In the genomic region with DNA sequence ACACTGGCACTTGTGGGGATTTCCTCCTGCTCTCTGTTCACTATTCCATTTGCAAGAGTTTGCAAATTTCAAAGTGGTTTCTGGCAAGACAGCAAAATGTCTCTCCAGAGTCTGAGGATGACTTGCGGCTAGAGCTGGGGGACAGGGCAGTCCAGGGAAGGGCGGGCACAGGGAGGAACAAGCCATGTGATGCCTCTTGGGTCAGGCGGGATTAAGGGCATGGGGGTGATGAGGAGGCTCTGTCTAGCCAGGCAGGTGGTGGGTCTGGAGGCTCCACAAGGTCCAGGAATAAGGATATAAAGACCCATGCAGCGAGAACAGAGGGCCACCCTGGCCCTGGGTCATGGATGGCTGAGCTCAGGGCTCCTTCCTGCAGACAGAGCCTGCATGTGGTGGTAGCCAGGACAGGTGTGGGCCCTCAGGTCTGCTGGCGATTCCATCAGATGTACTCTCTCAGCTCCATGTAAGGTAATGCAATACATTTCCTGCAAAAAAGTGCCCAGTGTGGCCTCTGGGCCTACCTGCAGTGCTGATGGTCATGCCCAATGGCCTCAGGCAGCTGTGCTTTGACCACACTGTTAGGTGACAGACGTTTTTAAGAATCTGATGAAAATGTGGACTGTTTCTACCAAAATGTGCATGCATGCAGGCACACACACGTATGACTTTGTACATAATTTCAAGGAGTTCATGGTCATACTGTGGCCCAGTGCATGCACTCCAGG, we compare ENCODE assay signal across 25 cellular contexts.
"Had no signal": no experiment of that assay in that cellular context is flagged by ENCODE, and none has a peak within 500 bp of the region (broad histone marks: within the 10 kb centered on the region; RNA-seq: fewer than 3 reads in every experiment).

No MANE protein-coding gene starts in this region.

- H3K36me3 ChIP-seq: esophagus squamous epithelium, heart right ventricle, left lung, neutrophil, pancreas, right lobe of liver, suprapubic skin, transverse colon had no signal

- H3K9me3 Mint-ChIP-seq: natural killer cell; stimulated activated naive CD8-positive, alpha-beta T cell treated with anti-CD3 and anti-CD28 coated beads, Interleukin-15, amount 100 ng/mL, for 72 hours had no signal

- H3K4me3 ChIP-seq: coronary artery, esophagus squamous epithelium, heart right ventricle, left lung, pancreas, right lobe of liver, suprapubic skin, transverse colon had no signal

- H3K27ac Mint-ChIP-seq: natural killer cell; progenitor cell of endocrine pancreas; stimulated activated naive CD8-positive, alpha-beta T cell treated with anti-CD3 and anti-CD28 coated beads, Interleukin-15, amount 100 ng/mL, for 72 hours had no signal

- H3K27me3 ChIP-seq: pancreas, right lobe of liver had no signal

- H3K27ac ChIP-seq: coronary artery, esophagus squamous epithelium, heart right ventricle, left lung, neutrophil, pancreas, right lobe of liver, suprapubic skin, transverse colon had no signal

- H3K4me3 Mint-ChIP-seq: natural killer cell; stimulated activated naive CD8-positive, alpha-beta T cell treated with anti-CD3 and anti-CD28 coated beads, Interleukin-15, amount 100 ng/mL, for 72 hours had no signal

- H3K9me3 ChIP-seq: esophagus squamous epithelium, heart right ventricle, left lung, neutrophil, pancreas, right lobe of liver, suprapubic skin, transverse colon had no signal

- DNase-seq: dermis blood vessel endothelial cell; effector memory CD4-positive, alpha-beta T cell; esophagus squamous epithelium; foreskin melanocyte; glutamatergic neuron; heart right ventricle; hippocampal formation; left cardiac atrium; left lung; mammary epithelial cell; natural killer cell; pancreas; right lobe of liver; small intestine; stimulated activated CD4-positive, alpha-beta T cell treated with anti-CD3 and anti-CD28 coated beads, Interleukin-12 subunit alpha, Interleukin-12 subunit beta, amount 100 ng/mL, for 4 hours; stimulated activated CD4-positive, alpha-beta T cell treated with anti-CD3 and anti-CD28 coated beads, Interleukin-1b, Interleukin-23, amount 100 ng/mL, for 48 hours; stimulated activated CD4-positive, alpha-beta T cell treated with anti-CD3 and anti-CD28 coated beads, Interleukin-4, amount 100 ng/mL, for 1 hour; stimulated activated CD8-positive, alpha-beta memory T cell treated with anti-CD3 and anti-CD28 coated beads, Interleukin-4, amount 100 ng/mL, for 48 hours; stimulated activated naive CD4-positive, alpha-beta T cell; stimulated activated naive CD8-positive, alpha-beta T cell treated with anti-CD3 and anti-CD28 coated beads, Interleukin-15, amount 100 ng/mL, for 72 hours; transverse colon had no signal

- H3K36me3 Mint-ChIP-seq: natural killer cell had no signal

- H3K4me1 Mint-ChIP-seq: natural killer cell; stimulated activated naive CD8-positive, alpha-beta T cell treated with anti-CD3 and anti-CD28 coated beads, Interleukin-15, amount 100 ng/mL, for 72 hours had no signal

- H3K4me1 ChIP-seq: heart right ventricle, left lung, pancreas, right lobe of liver, transverse colon had no signal
